ENCODE assay signal across 20 cellular contexts in genomic region chr4:1839306-1839705, GRCh38. TPM values are rescaled to one million over a fixed set of nuclear protein-coding genes. Genes with fewer than 3 reads are reported as not detected.
A peak's percentile ranks its signal among the peaks of the same experiment; 100 is the strongest.
DNase-seq lines count a peak whose midpoint lies in the region; ATAC-seq, FAIRE-seq and TF ChIP-seq lines count a peak whose summit lies in the region.
"Had no signal": no experiment of that assay in that cellular context is flagged by ENCODE, and none has a peak within 500 bp of the region (broad histone marks: within the 10 kb centered on the region; RNA-seq: fewer than 3 reads in every experiment).

No MANE protein-coding gene starts in this region.

- TF ChIP-seq POLR2A in stomach (IDR thresholded peaks at IDR 0.05), result no peak

- peak overlapping the region; percentile 56 for H3K27ac Mint-ChIP-seq in HFFc6

- no peak overlapping the region for H2AFZ ChIP-seq in smooth muscle cell (ENCODE audit: low read depth)
- H2AFZ ChIP-seq: GM23248 had no signal

- H3K36me3 ChIP-seq in left lung, result peaks cover 0 to 96% of the 10 kb centered on the region in 2 donors
- H3K36me3 ChIP-seq in stomach, result peaks cover 66 to 100% (median 97%) of the 10 kb centered on the region in 4 donors
- peaks cover 67% of the 10 kb centered on the region for H3K36me3 ChIP-seq in right atrium auricular region
- no peaks in the 10 kb centered on the region for H3K36me3 ChIP-seq in smooth muscle cell (ENCODE audit: low read depth)

- peaks cover 30% of the 10 kb centered on the region for H3K4me1 Mint-ChIP-seq in HFFc6 (ENCODE audit: low read depth)
- H3K4me1 Mint-ChIP-seq: CD14-positive monocyte had no signal

- H3K27ac ChIP-seq in caudate nucleus (ENCODE audit: low read depth, low read length), result peak overlapping the region; percentile 49
- no peak overlapping the region for H3K27ac ChIP-seq in left lung
- peak overlapping the region in 2 of 5 donors; percentile 15 to 24 for H3K27ac ChIP-seq in stomach
- H3K27ac ChIP-seq in right atrium auricular region, result no peak overlapping the region
- no peak overlapping the region for H3K27ac ChIP-seq in smooth muscle cell (ENCODE audit: low read depth)
- H3K27ac ChIP-seq: GM23248 had no signal

- intact Hi-C loops in left lung (cut with DNase I) (no loop called here), stomach (cut with DNase I; ENCODE audit: low total_unique reads) (no loop called here)

- no peaks in the 10 kb centered on the region for H3K4me1 ChIP-seq in left lung
- peaks cover 0 to 21% (median 9%) of the 10 kb centered on the region in 4 donors for H3K4me1 ChIP-seq in stomach
- peaks cover 0 to 25% of the 10 kb centered on the region in 2 donors for H3K4me1 ChIP-seq in right atrium auricular region
- H3K4me1 ChIP-seq in smooth muscle cell (ENCODE audit: low read depth), result no peaks in the 10 kb centered on the region

- ATAC-seq in left lung (peak; percentile 76), GM18909 (IDR thresholded peaks at IDR 0.05; ENCODE audit: poor library complexity, unreplicated experiment) (no peak)
- ATAC-seq: K562, SK-N-SH treated with all-trans-retinoic acid at 6 μM for 48 hours had no signal

- DNase-seq in HFFc6 (no peak), caudate nucleus (lab: John Stamatoyannopoulos, UW) (peak in 14 of 61 donors; percentile 8 to 63 (median 18)), left lung (peak in 1 of 2 donors; percentile 45), stomach (peak; percentile 35), right atrium auricular region (ENCODE audit: low spot score) (no peak), GM19239 (ENCODE audit: insufficient read length, low spot score) (no peak), smooth muscle cell (lab: John Stamatoyannopoulos, UW; ENCODE audit: unreplicated experiment) (no peak)
- DNase-seq: COR-L47, GM23248, NCI-H1092, NCI-H146, NCI-H2081, NCI-H510A treated with DMSO at 0.1 percent for 48 hours, SHP77 had no signal

- H3K9me3 ChIP-seq in left lung, result no peaks in the 10 kb centered on the region
- H3K9me3 ChIP-seq in stomach, result no peaks in the 10 kb centered on the region
- no peaks in the 10 kb centered on the region for H3K9me3 ChIP-seq in right atrium auricular region
- no peaks in the 10 kb centered on the region for H3K9me3 ChIP-seq in smooth muscle cell (replicated peaks; ENCODE audit: low read depth)

- peaks cover 2% of the 10 kb centered on the region for H3K79me2 ChIP-seq in smooth muscle cell (ENCODE audit: low read depth)

- H3K4me3 ChIP-seq in left lung (no peak overlapping the region), stomach (no peak overlapping the region), right atrium auricular region (no peak overlapping the region), smooth muscle cell (no peak overlapping the region)
- H3K4me3 ChIP-seq: GM23248, K562 had no signal

- FAIRE-seq in GM19239 (lab: Jason Lieb, UNC), result no peak
- FAIRE-seq: A204.1, K562, RCC 7860 had no signal

- no peak for TF ChIP-seq CTCF in HFFc6 (IDR thresholded peaks at IDR 0.05)
- TF ChIP-seq CTCF in left lung (IDR thresholded peaks at IDR 0.05), result no peak
- no peak for TF ChIP-seq CTCF in stomach (IDR thresholded peaks at IDR 0.05)
- TF ChIP-seq CTCF in right atrium auricular region (IDR thresholded peaks at IDR 0.05), result no peak
- no peak for TF ChIP-seq CTCF in smooth muscle cell (IDR thresholded peaks at IDR 0.05; ENCODE audit: borderline replicate concordance, insufficient read depth, poor library complexity, severe bottlenecking)

- no peaks in the 10 kb centered on the region; the same call in 1 of the 2 replicates for H3K27me3 Mint-ChIP-seq in HFFc6 (ENCODE audit: insufficient read depth)

- no peak overlapping the region for H3K9ac ChIP-seq in smooth muscle cell (ENCODE audit: low read depth)
- H3K9ac ChIP-seq: GM23248 had no signal

- H3K36me3 Mint-ChIP-seq in HFFc6 (ENCODE audit: low read depth), result peaks cover 13% of the 10 kb centered on the region

- H3K27me3 ChIP-seq in left lung (no peaks in the 10 kb centered on the region), stomach (no peaks in the 10 kb centered on the region), right atrium auricular region (no peaks in the 10 kb centered on the region), smooth muscle cell (ENCODE audit: low read depth) (no peaks in the 10 kb centered on the region)

- H3K9me3 Mint-ChIP-seq in HFFc6, result no peaks in the 10 kb centered on the region

- 69 to 82% (median 79%) methylated on average over 7 of the region's 7 CpGs for WGBS in stomach, 5 donors
- WGBS in smooth muscle cell (ENCODE audit: low lambda C conversion rate), result 95% methylated on average over 7 of the region's 7 CpGs

- TF ChIP-seq EP300 in stomach (IDR thresholded peaks at IDR 0.05), result no peak

- H3K4me3 Mint-ChIP-seq in HFFc6, result no peak overlapping the region
- H3K4me3 Mint-ChIP-seq: CD14-positive monocyte had no signal

- H4K20me1 ChIP-seq in smooth muscle cell (ENCODE audit: low read depth), result peaks cover 39% of the 10 kb centered on the region

- H3K4me2 ChIP-seq in smooth muscle cell, result no peak overlapping the region

- H3F3A ChIP-seq in smooth muscle cell (ENCODE audit: low read depth), result no peaks in the 10 kb centered on the region

RNA-seq across cellular contexts. Expression of gene LETM1, which starts 16.6 kb away (rescaled TPM):
- 10 to 100 TPM; 47.4 to 64.0 (median 53.3) TPM for total RNA-seq in HFFc6 (2021; fragmentation: NEBNext Ultra II Directional; extraction: Animal tissue kit (Norgen Biotek cat#: 25700))
- total RNA-seq in left lung (10 to 100 TPM; 40.8 to 52.3 TPM), stomach (100 to 1,000 TPM in 1 of 5 donors, 10 to 100 TPM in 4; 46.4 to 255 (median 58.9) TPM), right atrium auricular region (10 to 100 TPM; 32.1 to 34.5 TPM), smooth muscle cell (17.1 and 17.4 TPM in 2 replicates)
- polyA plus RNA-seq in stomach (10 to 100 TPM in 2 of 3 donors, 1 to 10 TPM in 1; 5.3 to 12.2 (median 10.3) TPM), smooth muscle cell (15.3 and 16.2 TPM in 2 replicates)

RNA-seq across cellular contexts. Expression of gene NSD2, which starts 31.9 kb away (rescaled TPM):
- total RNA-seq in HFFc6 (2021; fragmentation: NEBNext Ultra II Directional; extraction: Animal tissue kit (Norgen Biotek cat#: 25700)), result 100 to 1,000 TPM in 4 of 6 experiments, 10 to 100 TPM in 2; 65.2 to 121 (median 109) TPM
- total RNA-seq in left lung (10 to 100 TPM; 53.6 to 60.0 TPM), stomach (100 to 1,000 TPM in 2 of 5 donors, 10 to 100 TPM in 3; 55.6 to 176 (median 66.1) TPM), right atrium auricular region (10 to 100 TPM; 23.8 to 36.3 TPM), smooth muscle cell (15.0 and 15.9 TPM in 2 replicates)
- polyA plus RNA-seq in stomach (10 to 100 TPM in 1 of 3 donors, 1 to 10 TPM in 2; 4.9 to 10.5 (median 9.4) TPM), smooth muscle cell (13.0 and 19.9 TPM in 2 replicates)

RNA-seq across cellular contexts. Expression of gene FGFR3, which starts 46.2 kb away (rescaled TPM):
- total RNA-seq in HFFc6 (2021; fragmentation: NEBNext Ultra II Directional; extraction: Animal tissue kit (Norgen Biotek cat#: 25700)), result 1 to 10 TPM in 1 of 6 experiments, under 1 TPM in 5; 0.59 to 1.6 (median 0.75) TPM
- 10 to 100 TPM; 10.8 to 13.5 TPM for total RNA-seq in left lung
- 100 to 1,000 TPM in 1 of 5 donors, 10 to 100 TPM in 4; 20.0 to 530 (median 30.3) TPM for total RNA-seq in stomach
- polyA plus RNA-seq in stomach, result 10 to 100 TPM in 1 of 3 donors, 1 to 10 TPM in 2; 1.2 to 84.1 (median 2.7) TPM
- 10 to 100 TPM in 1 of 2 donors, 1 to 10 TPM in 1; 2.6 to 15.4 TPM for total RNA-seq in right atrium auricular region
- total RNA-seq in smooth muscle cell, result 6.4 and 6.6 TPM in 2 replicates
- polyA plus RNA-seq in smooth muscle cell, result 13.6 and 15.1 TPM in 2 replicates
- polyA plus RNA-seq: CD14-positive monocyte had no signal
